In the genomic region with DNA sequence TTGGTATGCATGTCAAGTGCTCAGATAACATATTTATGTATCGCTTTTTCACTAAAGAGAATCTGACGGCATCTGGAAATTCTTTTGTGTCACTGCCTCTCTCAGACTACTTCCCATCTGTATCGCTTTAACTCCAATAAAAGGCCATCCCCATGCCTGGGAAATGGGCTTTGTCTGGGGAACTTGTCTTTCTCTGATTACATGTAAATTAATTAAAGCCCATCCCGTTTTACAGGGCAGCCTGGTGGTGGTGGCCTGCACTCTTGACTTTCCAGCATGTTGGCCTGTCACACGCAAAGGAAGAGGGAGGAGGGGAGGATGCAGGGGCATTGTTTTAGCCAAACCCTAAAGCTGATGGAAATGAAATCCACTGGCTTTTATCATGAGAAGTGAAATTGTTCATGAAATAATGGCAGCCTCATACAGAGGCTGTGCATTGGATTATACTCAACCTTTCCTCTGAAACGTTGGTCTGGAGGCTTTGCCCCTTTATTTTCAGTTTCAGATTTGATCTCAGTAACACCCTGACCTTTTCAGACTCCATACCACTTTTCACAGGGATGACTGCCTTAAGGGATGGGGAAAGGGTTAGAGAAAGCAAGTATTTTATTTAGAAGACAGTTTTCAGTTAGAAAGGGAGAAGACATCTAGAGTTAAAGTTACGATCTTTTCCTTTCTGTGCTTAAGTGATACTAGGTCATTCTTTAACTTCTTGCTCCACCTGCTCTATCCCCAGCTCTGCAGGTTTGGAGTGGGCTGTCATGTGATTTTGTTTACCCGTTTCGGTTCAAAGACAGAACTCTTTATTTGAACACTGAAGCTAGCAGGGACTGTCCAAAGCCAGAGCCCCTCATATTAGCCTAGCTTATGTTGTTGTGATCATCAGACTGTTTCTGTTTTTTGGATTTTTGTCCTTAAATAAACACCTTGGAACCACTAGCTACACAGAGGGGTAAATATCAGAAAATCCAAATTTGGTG, we compare ENCODE assay signal across 12 cellular contexts.
A peak's percentile ranks its signal among the peaks of the same experiment; 100 is the strongest.
DNase-seq lines count a peak whose midpoint lies in the region; ATAC-seq and TF ChIP-seq lines count a peak whose summit lies in the region.
"Had no signal": no experiment of that assay in that cellular context is flagged by ENCODE, and none has a peak within 500 bp of the region (broad histone marks: within the 10 kb centered on the region; RNA-seq: fewer than 3 reads in every experiment).

No MANE protein-coding gene starts in this region.

- H3K4me1 ChIP-seq in HEK293 (ENCODE audit: control insufficient read depth, insufficient read depth, low read length): 0 out of 2 replicates have a peak, but pooled peaks cover 3% of the 10 kb centered on the region

- ATAC-seq in GM19455 (IDR thresholded peaks at IDR 0.05; ENCODE audit: unreplicated experiment) (no peak), HG03196 (IDR thresholded peaks at IDR 0.05; ENCODE audit: unreplicated experiment) (no peak)

- H3K27me3 Mint-ChIP-seq in glutamatergic neuron (ENCODE audit: unreplicated experiment) (peaks cover 4% of the 10 kb centered on the region), progenitor cell of endocrine pancreas (no peaks in the 10 kb centered on the region)

- H3K36me3 Mint-ChIP-seq in glutamatergic neuron (ENCODE audit: unreplicated experiment) (no peaks in the 10 kb centered on the region), progenitor cell of endocrine pancreas (ENCODE audit: insufficient read depth) (no peaks in the 10 kb centered on the region)

- H3K27ac Mint-ChIP-seq in glutamatergic neuron (ENCODE audit: unreplicated experiment) (peak overlapping the region; percentile 69), progenitor cell of endocrine pancreas (peak overlapping the region; percentile 71)

- POLR2A ChIA-PET in HEK293 (lab: Yijun Ruan, JAX): no interaction called here

- TF ChIP-seq CTCF in HEK293 (tag by site-specific recombination; IDR thresholded peaks at IDR 0.05): no peak
- no peak for TF ChIP-seq CTCF in glutamatergic neuron (IDR thresholded peaks at IDR 0.05; ENCODE audit: partially characterized antibody, unreplicated experiment)
- TF ChIP-seq CTCF in progenitor cell of endocrine pancreas (IDR thresholded peaks at IDR 0.05; ENCODE audit: unreplicated experiment): no peak

- H3K9me3 Mint-ChIP-seq in glutamatergic neuron (ENCODE audit: unreplicated experiment) (peaks cover 3% of the 10 kb centered on the region), progenitor cell of endocrine pancreas (ENCODE audit: low read depth) (no peaks in the 10 kb centered on the region)

- DNase-seq in COLO668 (lab: John Stamatoyannopoulos, UW; ENCODE audit: unreplicated experiment): peak; percentile 14
- DNase-seq in glutamatergic neuron: no peak
- no peak for DNase-seq in progenitor cell of endocrine pancreas (ENCODE audit: low spot score, unreplicated experiment)
- no peak for DNase-seq in HPDE6-E6E7 (ENCODE audit: extremely low spot score)
- DNase-seq: activated effector memory CD4-positive, alpha-beta T cell treated with Interleukin-2 at 50 U/mL for 16 hours; C1 segment of cervical spinal cord; EL; NCI-H2227 treated with DMSO at 0.1 percent for 48 hours had no signal

- no peak overlapping the region for H3K27ac ChIP-seq in HEK293 (ENCODE audit: extremely low read depth, low read depth, low read length)

- no peaks in the 10 kb centered on the region for H3K36me3 ChIP-seq in HEK293 (ENCODE audit: control insufficient read depth in 2 of 2, insufficient read depth in 1 of 2, low read length in 2 of 2)
- H3K36me3 ChIP-seq: esophagus muscularis mucosa had no signal

- no peak overlapping the region for H3K4me3 ChIP-seq in HEK293 (ENCODE audit: low read depth, low read length)

- CTCF ChIA-PET in HEK293 (lab: Yijun Ruan, JAX): no interaction called here

- no peak overlapping the region for H3K4me3 Mint-ChIP-seq in glutamatergic neuron (ENCODE audit: unreplicated experiment)
- peak overlapping the region; percentile 42 for H3K4me3 Mint-ChIP-seq in progenitor cell of endocrine pancreas (ENCODE audit: low read depth)

- H3K4me1 Mint-ChIP-seq in glutamatergic neuron (ENCODE audit: low read depth, unreplicated experiment): peaks cover 22% of the 10 kb centered on the region
- H3K4me1 Mint-ChIP-seq in progenitor cell of endocrine pancreas (ENCODE audit: low read depth): peaks cover 60% of the 10 kb centered on the region

- H3K9me3 ChIP-seq in HEK293 (ENCODE audit: control insufficient read depth, insufficient read depth, low read depth, low read length): no peaks in the 10 kb centered on the region
- H3K9me3 ChIP-seq: esophagus muscularis mucosa had no signal

TF ChIP-seq in HEK293, 187 proteins besides CTCF, POLR2A, EP300 and RAD21:
- TF ChIP-seq, protein P1, sequence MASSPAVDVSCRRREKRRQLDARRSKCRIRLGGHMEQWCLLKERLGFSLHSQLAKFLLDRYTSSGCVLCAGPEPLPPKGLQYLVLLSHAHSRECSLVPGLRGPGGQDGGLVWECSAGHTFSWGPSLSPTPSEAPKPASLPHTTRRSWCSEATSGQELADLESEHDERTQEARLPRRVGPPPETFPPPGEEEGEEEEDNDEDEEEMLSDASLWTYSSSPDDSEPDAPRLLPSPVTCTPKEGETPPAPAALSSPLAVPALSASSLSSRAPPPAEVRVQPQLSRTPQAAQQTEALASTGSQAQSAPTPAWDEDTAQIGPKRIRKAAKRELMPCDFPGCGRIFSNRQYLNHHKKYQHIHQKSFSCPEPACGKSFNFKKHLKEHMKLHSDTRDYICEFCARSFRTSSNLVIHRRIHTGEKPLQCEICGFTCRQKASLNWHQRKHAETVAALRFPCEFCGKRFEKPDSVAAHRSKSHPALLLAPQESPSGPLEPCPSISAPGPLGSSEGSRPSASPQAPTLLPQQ (tag by site-specific recombination; IDR thresholded peaks at IDR 0.05): no peak
- 0 out of 2 replicates have a peak, but pooled peaks have one; percentile 8 for TF ChIP-seq PRDM1 (tag by site-specific recombination; IDR thresholded peaks at IDR 0.05)
